1 cellular context compared by ENCODE assay signal in genomic region chr22:19854778-19855503, GRCh38.
TF ChIP-seq lines count a peak whose summit lies in the region.

Gene GNB1L, minus strand, starts transcription at chr22:19854874. Its CDS starts 33,519 bp downstream, at chr22:19821355.
A gene with protein sequence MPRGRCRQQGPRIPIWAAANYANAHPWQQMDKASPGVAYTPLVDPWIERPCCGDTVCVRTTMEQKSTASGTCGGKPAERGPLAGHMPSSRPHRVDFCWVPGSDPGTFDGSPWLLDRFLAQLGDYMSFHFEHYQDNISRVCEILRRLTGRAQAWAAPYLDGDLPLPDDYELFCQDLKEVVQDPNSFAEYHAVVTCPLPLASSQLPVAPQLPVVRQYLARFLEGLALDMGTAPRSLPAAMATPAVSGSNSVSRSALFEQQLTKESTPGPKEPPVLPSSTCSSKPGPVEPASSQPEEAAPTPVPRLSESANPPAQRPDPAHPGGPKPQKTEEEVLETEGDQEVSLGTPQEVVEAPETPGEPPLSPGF (minus strand): TSS chr22:19854874. CDS start chr22:19852261, 2,613 bp downstream.

TF ChIP-seq in HepG2, 621 proteins besides CTCF, POLR2A, EP300 and RAD21 (continued from another document and continues in another):
- TF ChIP-seq ZNF441 (CRISPR knock-in tag; IDR thresholded peaks at IDR 0.05; ENCODE audit: borderline replicate concordance) (peak; percentile 87; the same call in 1 of the 2 replicates), ZBTB25 (CRISPR knock-in tag; IDR thresholded peaks at IDR 0.05) (peak; percentile 21; the same call in 1 of the 2 replicates), ZNF251 (CRISPR knock-in tag; IDR thresholded peaks at IDR 0.05) (no peak), HOXA7 (CRISPR knock-in tag; IDR thresholded peaks at IDR 0.05) (peak; percentile 85), ZFYVE20 (CRISPR knock-in tag; IDR thresholded peaks at IDR 0.05; ENCODE audit: borderline replicate concordance, low read depth) (0 out of 2 replicates have a peak, but pooled peaks have one; percentile 62), ZNF337 (CRISPR knock-in tag; IDR thresholded peaks at IDR 0.05; ENCODE audit: borderline replicate concordance, low read depth) (peak; percentile 56; the same call in 1 of the 2 replicates), ZXDC (CRISPR knock-in tag; IDR thresholded peaks at IDR 0.05) (peak; percentile 85; the same call in 1 of the 2 replicates), MED13 (CRISPR knock-in tag; IDR thresholded peaks at IDR 0.05) (peak; percentile 72; the same call in 1 of the 2 replicates), HMG20A (CRISPR knock-in tag; IDR thresholded peaks at IDR 0.05; ENCODE audit: borderline replicate concordance) (no peak), RARA (CRISPR knock-in tag; IDR thresholded peaks at IDR 0.05) (peak; percentile 32), ZNF335 (CRISPR knock-in tag; IDR thresholded peaks at IDR 0.05) (no peak), ZBTB21 (CRISPR knock-in tag; IDR thresholded peaks at IDR 0.05) (0 out of 2 replicates have a peak, but pooled peaks have one; percentile 3), PHF8 (CRISPR knock-in tag; IDR thresholded peaks at IDR 0.05) (peak; percentile 86), FIP1L1 (IDR thresholded peaks at IDR 0.05; ENCODE audit: borderline replicate concordance, insufficient read depth, low read depth, low read length) (peak; percentile 94; the same call in 1 of the 2 replicates), SMARCC2 (IDR thresholded peaks at IDR 0.05) (no peak), BCL6 (CRISPR knock-in tag; IDR thresholded peaks at IDR 0.05) (peak; percentile 57), TSC22D2 (CRISPR knock-in tag; IDR thresholded peaks at IDR 0.05; ENCODE audit: borderline replicate concordance) (peak; percentile 80), ZNF275 (CRISPR knock-in tag; IDR thresholded peaks at IDR 0.05; ENCODE audit: borderline replicate concordance) (peak; percentile 74; the same call in 1 of the 2 replicates), DRAP1 (CRISPR knock-in tag; IDR thresholded peaks at IDR 0.05) (peak; percentile 94), ZNF616 (CRISPR knock-in tag; IDR thresholded peaks at IDR 0.05; ENCODE audit: low read depth) (peak; percentile 96), RBM22 (optimal IDR thresholded peaks at IDR 0.05; ENCODE audit: low read length) (no peak), RELA (CRISPR knock-in tag; IDR thresholded peaks at IDR 0.05) (peak; percentile 11; the same call in 1 of the 2 replicates), MAF1 (CRISPR knock-in tag; IDR thresholded peaks at IDR 0.05; ENCODE audit: borderline replicate concordance) (peak; percentile 32; the same call in 1 of the 2 replicates), ZFP1 (CRISPR knock-in tag; IDR thresholded peaks at IDR 0.05) (peak; percentile 54; the same call in 1 of the 2 replicates), ZNF674 (CRISPR knock-in tag; IDR thresholded peaks at IDR 0.05; ENCODE audit: low read depth) (peak; percentile 12; the same call in 1 of the 2 replicates), MTA3 (CRISPR knock-in tag; IDR thresholded peaks at IDR 0.05) (no peak), ESRRA (CRISPR knock-in tag; IDR thresholded peaks at IDR 0.05; ENCODE audit: low read depth) (peak; percentile 73), ETV6 (CRISPR knock-in tag; conservative IDR thresholded peaks at IDR 0.05) (no peak), ZNF777 (CRISPR knock-in tag; IDR thresholded peaks at IDR 0.05) (peak; percentile 80; the same call in 1 of the 2 replicates), DZIP1 (CRISPR knock-in tag; IDR thresholded peaks at IDR 0.05) (no peak), MED8 (CRISPR knock-in tag; IDR thresholded peaks at IDR 0.05; ENCODE audit: insufficient replicate concordance) (peak; percentile 96), MBNL3 (CRISPR knock-in tag; conservative IDR thresholded peaks at IDR 0.05) (no peak), MXI1 (IDR thresholded peaks at IDR 0.05; ENCODE audit: borderline replicate concordance, low read depth, low read length) (peak; percentile 88), PHB2 (IDR thresholded peaks at IDR 0.05; ENCODE audit: partially characterized antibody) (no peak), ZNF264 (CRISPR knock-in tag; IDR thresholded peaks at IDR 0.05) (peak; percentile 81; the same call in 1 of the 2 replicates), ATF7-NPFF (CRISPR knock-in tag; IDR thresholded peaks at IDR 0.05; ENCODE audit: low read depth) (peak; percentile 85), ZNF546 (CRISPR knock-in tag; conservative IDR thresholded peaks at IDR 0.05) (peak; percentile 85), POLR2G (IDR thresholded peaks at IDR 0.05; ENCODE audit: low read depth, low read length) (peak; percentile 96), LCORL (IDR thresholded peaks at IDR 0.05) (no peak), LCORL (CRISPR knock-in tag; IDR thresholded peaks at IDR 0.05) (peak; percentile 91), GFI1 (CRISPR knock-in tag; IDR thresholded peaks at IDR 0.05; ENCODE audit: borderline replicate concordance) (no peak)
- TF ChIP-seq, protein P1, sequence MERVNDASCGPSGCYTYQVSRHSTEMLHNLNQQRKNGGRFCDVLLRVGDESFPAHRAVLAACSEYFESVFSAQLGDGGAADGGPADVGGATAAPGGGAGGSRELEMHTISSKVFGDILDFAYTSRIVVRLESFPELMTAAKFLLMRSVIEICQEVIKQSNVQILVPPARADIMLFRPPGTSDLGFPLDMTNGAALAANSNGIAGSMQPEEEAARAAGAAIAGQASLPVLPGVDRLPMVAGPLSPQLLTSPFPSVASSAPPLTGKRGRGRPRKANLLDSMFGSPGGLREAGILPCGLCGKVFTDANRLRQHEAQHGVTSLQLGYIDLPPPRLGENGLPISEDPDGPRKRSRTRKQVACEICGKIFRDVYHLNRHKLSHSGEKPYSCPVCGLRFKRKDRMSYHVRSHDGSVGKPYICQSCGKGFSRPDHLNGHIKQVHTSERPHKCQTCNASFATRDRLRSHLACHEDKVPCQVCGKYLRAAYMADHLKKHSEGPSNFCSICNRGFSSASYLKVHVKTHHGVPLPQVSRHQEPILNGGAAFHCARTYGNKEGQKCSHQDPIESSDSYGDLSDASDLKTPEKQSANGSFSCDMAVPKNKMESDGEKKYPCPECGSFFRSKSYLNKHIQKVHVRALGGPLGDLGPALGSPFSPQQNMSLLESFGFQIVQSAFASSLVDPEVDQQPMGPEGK (CRISPR knock-in tag; IDR thresholded peaks at IDR 0.05) = no peak; the same call in 1 of the 2 replicates
- TF ChIP-seq, protein P2, sequence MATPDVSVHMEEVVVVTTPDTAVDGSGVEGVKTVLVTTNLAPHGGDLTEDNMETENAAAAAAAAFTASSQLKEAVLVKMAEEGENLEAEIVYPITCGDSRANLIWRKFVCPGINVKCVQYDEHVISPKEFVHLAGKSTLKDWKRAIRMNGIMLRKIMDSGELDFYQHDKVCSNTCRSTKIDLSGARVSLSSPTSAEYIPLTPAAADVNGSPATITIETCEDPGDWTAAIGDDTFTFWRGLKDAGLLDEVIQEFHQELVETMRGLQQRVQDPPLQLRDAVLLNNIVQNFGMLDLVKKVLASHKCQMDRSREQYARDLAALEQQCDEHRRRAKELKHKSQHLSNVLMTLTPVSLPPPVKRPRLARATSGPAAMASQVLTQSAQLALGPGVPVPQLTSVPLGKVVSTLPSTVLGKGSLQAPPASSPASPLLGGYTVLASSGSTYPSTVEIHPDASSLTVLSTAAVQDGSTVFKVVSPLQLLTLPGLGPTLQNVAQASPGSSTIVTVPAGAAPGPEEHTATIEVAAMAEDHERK (CRISPR knock-in tag; IDR thresholded peaks at IDR 0.05; ENCODE audit: low read depth) = peak; percentile 96
- TF ChIP-seq, protein P3, sequence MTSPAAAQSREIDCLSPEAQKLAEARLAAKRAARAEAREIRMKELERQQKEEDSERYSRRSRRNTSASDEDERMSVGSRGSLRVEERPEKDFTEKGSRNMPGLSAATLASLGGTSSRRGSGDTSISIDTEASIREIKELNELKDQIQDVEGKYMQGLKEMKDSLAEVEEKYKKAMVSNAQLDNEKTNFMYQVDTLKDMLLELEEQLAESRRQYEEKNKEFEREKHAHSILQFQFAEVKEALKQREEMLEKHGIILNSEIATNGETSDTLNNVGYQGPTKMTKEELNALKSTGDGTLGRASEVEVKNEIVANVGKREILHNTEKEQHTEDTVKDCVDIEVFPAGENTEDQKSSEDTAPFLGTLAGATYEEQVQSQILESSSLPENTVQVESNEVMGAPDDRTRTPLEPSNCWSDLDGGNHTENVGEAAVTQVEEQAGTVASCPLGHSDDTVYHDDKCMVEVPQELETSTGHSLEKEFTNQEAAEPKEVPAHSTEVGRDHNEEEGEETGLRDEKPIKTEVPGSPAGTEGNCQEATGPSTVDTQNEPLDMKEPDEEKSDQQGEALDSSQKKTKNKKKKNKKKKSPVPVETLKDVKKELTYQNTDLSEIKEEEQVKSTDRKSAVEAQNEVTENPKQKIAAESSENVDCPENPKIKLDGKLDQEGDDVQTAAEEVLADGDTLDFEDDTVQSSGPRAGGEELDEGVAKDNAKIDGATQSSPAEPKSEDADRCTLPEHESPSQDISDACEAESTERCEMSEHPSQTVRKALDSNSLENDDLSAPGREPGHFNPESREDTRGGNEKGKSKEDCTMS (CRISPR knock-in tag; conservative IDR thresholded peaks at IDR 0.05) = no peak
- TF ChIP-seq, protein P4, sequence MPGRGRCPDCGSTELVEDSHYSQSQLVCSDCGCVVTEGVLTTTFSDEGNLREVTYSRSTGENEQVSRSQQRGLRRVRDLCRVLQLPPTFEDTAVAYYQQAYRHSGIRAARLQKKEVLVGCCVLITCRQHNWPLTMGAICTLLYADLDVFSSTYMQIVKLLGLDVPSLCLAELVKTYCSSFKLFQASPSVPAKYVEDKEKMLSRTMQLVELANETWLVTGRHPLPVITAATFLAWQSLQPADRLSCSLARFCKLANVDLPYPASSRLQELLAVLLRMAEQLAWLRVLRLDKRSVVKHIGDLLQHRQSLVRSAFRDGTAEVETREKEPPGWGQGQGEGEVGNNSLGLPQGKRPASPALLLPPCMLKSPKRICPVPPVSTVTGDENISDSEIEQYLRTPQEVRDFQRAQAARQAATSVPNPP (CRISPR knock-in tag; IDR thresholded peaks at IDR 0.05) = 0 out of 2 replicates have a peak, but pooled peaks have one; percentile 50
- TF ChIP-seq, protein P5, sequence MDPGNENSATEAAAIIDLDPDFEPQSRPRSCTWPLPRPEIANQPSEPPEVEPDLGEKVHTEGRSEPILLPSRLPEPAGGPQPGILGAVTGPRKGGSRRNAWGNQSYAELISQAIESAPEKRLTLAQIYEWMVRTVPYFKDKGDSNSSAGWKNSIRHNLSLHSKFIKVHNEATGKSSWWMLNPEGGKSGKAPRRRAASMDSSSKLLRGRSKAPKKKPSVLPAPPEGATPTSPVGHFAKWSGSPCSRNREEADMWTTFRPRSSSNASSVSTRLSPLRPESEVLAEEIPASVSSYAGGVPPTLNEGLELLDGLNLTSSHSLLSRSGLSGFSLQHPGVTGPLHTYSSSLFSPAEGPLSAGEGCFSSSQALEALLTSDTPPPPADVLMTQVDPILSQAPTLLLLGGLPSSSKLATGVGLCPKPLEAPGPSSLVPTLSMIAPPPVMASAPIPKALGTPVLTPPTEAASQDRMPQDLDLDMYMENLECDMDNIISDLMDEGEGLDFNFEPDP (CRISPR knock-in tag; conservative IDR thresholded peaks at IDR 0.05) = peak; percentile 99
